ENCODE assay signal across 8 cellular contexts in the genomic region with DNA sequence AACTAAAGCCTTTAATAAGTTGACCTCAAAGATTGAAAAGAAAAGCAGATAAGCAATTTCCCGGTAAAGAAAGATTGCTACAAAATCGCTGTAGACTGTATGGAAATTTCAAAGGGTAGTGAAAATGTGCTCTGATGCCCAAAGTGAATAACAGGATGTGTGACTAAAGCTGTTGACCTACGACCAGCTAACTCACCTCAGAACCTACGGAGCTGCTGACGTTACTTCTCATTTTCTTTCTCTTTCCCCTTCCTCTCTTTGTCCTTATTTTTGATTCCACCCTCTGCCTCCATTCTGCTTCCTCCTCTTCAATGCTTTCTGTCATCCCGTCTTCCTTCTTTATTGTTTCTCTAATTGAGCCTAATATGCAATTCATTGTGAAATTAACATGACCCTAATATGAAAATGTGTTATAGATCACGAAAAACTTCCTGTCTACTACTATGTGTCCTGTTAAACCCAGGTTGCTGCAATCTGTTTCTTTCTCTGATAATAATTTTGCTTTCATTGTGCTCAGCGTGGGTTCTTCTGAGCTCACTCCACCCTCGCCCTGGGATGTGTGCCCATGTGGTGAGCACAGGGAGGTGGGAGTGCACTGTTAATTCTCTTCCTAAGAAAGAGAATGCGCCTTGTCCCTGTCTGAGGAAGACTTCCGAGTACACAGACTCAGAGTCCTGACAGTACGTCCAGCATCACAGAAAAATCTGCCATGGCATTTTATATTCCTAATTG.
A peak's percentile ranks its signal among the peaks of the same experiment; 100 is the strongest.
DNase-seq lines count a peak whose midpoint lies in the region; ATAC-seq and FAIRE-seq lines count a peak whose summit lies in the region.

No MANE protein-coding gene starts in this region.

- POLR2A ChIA-PET in CD8-positive, alpha-beta memory T cell (lab: Charles Lee): no interaction called here

- peaks cover 9 to 20% of the 10 kb centered on the region in 2 donors for H3K27me3 Mint-ChIP-seq in CD8-positive, alpha-beta memory T cell

- FAIRE-seq in RCC 7860 (lab: Jason Lieb, UNC): no peak

- H3K27ac ChIP-seq in CD8-positive, alpha-beta memory T cell (ENCODE audit: low read depth, low read length): no peak overlapping the region

- H3K27ac Mint-ChIP-seq in CD8-positive, alpha-beta memory T cell: peak overlapping the region in 2 of 8 donors; percentile 30 to 73

- CTCF ChIA-PET in CD8-positive, alpha-beta memory T cell (lab: Charles Lee): no interaction called here

- peak overlapping the region in 6 of 7 donors; percentile 1 to 57 (median 18) for H3K4me3 Mint-ChIP-seq in CD8-positive, alpha-beta memory T cell

- H3K4me1 ChIP-seq in CD8-positive, alpha-beta memory T cell (ENCODE audit: insufficient read depth, low read length): no peaks in the 10 kb centered on the region

- DNase-seq in CD8-positive, alpha-beta memory T cell: no peak
- peak; percentile 36 for DNase-seq in RCC 7860 (ENCODE audit: low spot score)
- DNase-seq in iris pigment epithelial cell (ENCODE audit: low read depth): peak; percentile 88
- DNase-seq in DMS153 treated with DMSO at 0.1 percent for 48 hours (lab: John Stamatoyannopoulos, UW; ENCODE audit: unreplicated experiment): no peak
- no peak for DNase-seq in NCI-H510A (lab: John Stamatoyannopoulos, UW)
- no peak for DNase-seq in NCI-H1930 (lab: John Stamatoyannopoulos, UW)

- H3K4me3 ChIP-seq in CD8-positive, alpha-beta memory T cell (ENCODE audit: low read length): no peak overlapping the region

- peaks cover 2 to 6% (median 3%) of the 10 kb centered on the region in 3 donors for H3K4me1 Mint-ChIP-seq in CD8-positive, alpha-beta memory T cell

- no peaks in the 10 kb centered on the region for H3K36me3 ChIP-seq in CD8-positive, alpha-beta memory T cell (ENCODE audit: insufficient read depth, low read length)

- ATAC-seq in GM21576 (IDR thresholded peaks at IDR 0.05; ENCODE audit: unreplicated experiment): peak; percentile 68
- ATAC-seq in GM21717 (IDR thresholded peaks at IDR 0.05; ENCODE audit: unreplicated experiment): no peak

- no peaks in the 10 kb centered on the region for H3K27me3 ChIP-seq in CD8-positive, alpha-beta memory T cell (ENCODE audit: insufficient read depth, low read length, poor library complexity, severe bottlenecking)

- no peaks in the 10 kb centered on the region for H3K9me3 ChIP-seq in CD8-positive, alpha-beta memory T cell (ENCODE audit: low read length)

- H3K36me3 Mint-ChIP-seq in CD8-positive, alpha-beta memory T cell: no peaks in the 10 kb centered on the region

- H3K9me3 Mint-ChIP-seq in CD8-positive, alpha-beta memory T cell: peaks cover 0 to 2% (median 0%) of the 10 kb centered on the region in 5 donors

Comparison
In these comparisons a context has a peak if more than half of its experiments do, and no peak if none do; other contexts are left out.
1. DNase-seq: peak in RCC 7860 (single experiment) and iris pigment epithelial cell (single experiment); none in CD8-positive, alpha-beta memory T cell (0 of 5), DMS153 treated with DMSO at 0.1 percent for 48 hours (single experiment), NCI-H510A (single experiment) and NCI-H1930 (0 of 2).